Comparison of ENCODE assay signal across 17 cellular contexts in genomic region chr5:59346987-59347386, GRCh38.
"Had no signal": no experiment of that assay in that cellular context is flagged by ENCODE, and none has a peak within 500 bp of the region (broad histone marks: within the 10 kb centered on the region; RNA-seq: fewer than 3 reads in every experiment).

No MANE protein-coding gene starts in this region.

- H3K9me3 Mint-ChIP-seq: activated naive CD4-positive, alpha-beta T cell treated with anti-CD3 and anti-CD28 coated beads, Interleukin-2, amount 10 ng/mL, durations not matched to agents 7 days and 5 days; activated T-helper 17 cell treated with anti-CD3 and anti-CD28 coated beads, Interleukin-2, amount 50 U/mL, for 72 hours; stimulated activated naive B cell treated with anti-CD40 and anti-IgM and Interleukin-4, amounts not matched to agents 10 μg/mL and 1 μg/mL and 100 μg/mL, for 72 hours had no signal

- H3K27ac Mint-ChIP-seq: activated naive CD4-positive, alpha-beta T cell treated with anti-CD3 and anti-CD28 coated beads, Interleukin-2, amount 10 ng/mL, durations not matched to agents 7 days and 5 days; activated T-helper 17 cell treated with anti-CD3 and anti-CD28 coated beads, Interleukin-2, amount 50 U/mL, for 72 hours; stimulated activated naive B cell treated with anti-CD40 and anti-IgM and Interleukin-4, amounts not matched to agents 10 μg/mL and 1 μg/mL and 100 μg/mL, for 72 hours had no signal

- H3K27me3 ChIP-seq: colonic mucosa, esophagus muscularis mucosa, ovary, tibial nerve had no signal

- H3K36me3 ChIP-seq: colonic mucosa, esophagus muscularis mucosa, ovary, tibial nerve had no signal

- H3K9me3 ChIP-seq: colonic mucosa, esophagus muscularis mucosa, ovary, tibial nerve had no signal

- H3K36me3 Mint-ChIP-seq: activated naive CD4-positive, alpha-beta T cell treated with anti-CD3 and anti-CD28 coated beads, Interleukin-2, amount 10 ng/mL, durations not matched to agents 7 days and 5 days; stimulated activated naive B cell treated with anti-CD40 and anti-IgM and Interleukin-4, amounts not matched to agents 10 μg/mL and 1 μg/mL and 100 μg/mL, for 72 hours had no signal

- DNase-seq: activated CD4-positive, alpha-beta T cell treated with anti-CD3 and anti-CD28 coated beads for 1 hour; activated CD4-positive, alpha-beta T cell treated with anti-CD3 and anti-CD28 coated beads, Interleukin-2, amount 50 U/mL, for 4 hours; activated naive CD4-positive, alpha-beta T cell treated with anti-CD3 and anti-CD28 coated beads, Interleukin-2, amount 10 ng/mL, durations not matched to agents 7 days and 5 days; colonic mucosa; foreskin fibroblast; glutamatergic neuron; mesendoderm; ovary; retina; stimulated activated CD4-positive, alpha-beta T cell treated with anti-CD3 and anti-CD28 coated beads, Interleukin-4, amount 100 ng/mL, for 1 hour; stimulated activated naive B cell treated with anti-CD40 and anti-IgM and Interleukin-4, amounts not matched to agents 10 μg/mL and 1 μg/mL and 100 μg/mL, for 72 hours; T-helper 1 cell; T1000 had no signal

- ATAC-seq: activated T-helper 17 cell treated with anti-CD3 and anti-CD28 coated beads, Interleukin-2, amount 50 U/mL, for 72 hours; stimulated activated naive B cell treated with anti-CD40 and anti-IgM and Interleukin-4, amounts not matched to agents 10 μg/mL and 1 μg/mL and 100 μg/mL, for 72 hours had no signal

- H3K4me3 ChIP-seq: colonic mucosa, esophagus muscularis mucosa, ovary, SK-N-MC, tibial nerve had no signal

- H3K4me3 Mint-ChIP-seq: activated naive CD4-positive, alpha-beta T cell treated with anti-CD3 and anti-CD28 coated beads, Interleukin-2, amount 10 ng/mL, durations not matched to agents 7 days and 5 days; activated T-helper 17 cell treated with anti-CD3 and anti-CD28 coated beads, Interleukin-2, amount 50 U/mL, for 72 hours; stimulated activated naive B cell treated with anti-CD40 and anti-IgM and Interleukin-4, amounts not matched to agents 10 μg/mL and 1 μg/mL and 100 μg/mL, for 72 hours had no signal

- H3K4me1 ChIP-seq: colonic mucosa had no signal

- H3K4me1 Mint-ChIP-seq: activated naive CD4-positive, alpha-beta T cell treated with anti-CD3 and anti-CD28 coated beads, Interleukin-2, amount 10 ng/mL, durations not matched to agents 7 days and 5 days; activated T-helper 17 cell treated with anti-CD3 and anti-CD28 coated beads, Interleukin-2, amount 50 U/mL, for 72 hours; stimulated activated naive B cell treated with anti-CD40 and anti-IgM and Interleukin-4, amounts not matched to agents 10 μg/mL and 1 μg/mL and 100 μg/mL, for 72 hours had no signal

- H3K27ac ChIP-seq: colonic mucosa, esophagus muscularis mucosa, ovary, SK-N-MC, tibial nerve had no signal

- H3K27me3 Mint-ChIP-seq: activated naive CD4-positive, alpha-beta T cell treated with anti-CD3 and anti-CD28 coated beads, Interleukin-2, amount 10 ng/mL, durations not matched to agents 7 days and 5 days; stimulated activated naive B cell treated with anti-CD40 and anti-IgM and Interleukin-4, amounts not matched to agents 10 μg/mL and 1 μg/mL and 100 μg/mL, for 72 hours had no signal
